In genomic region chr17:17549732-17550366, GRCh38 we compare ENCODE assay signal across 14 cellular contexts.
"Had no signal": no experiment of that assay in that cellular context is flagged by ENCODE, and none has a peak within 500 bp of the region (broad histone marks: within the 10 kb centered on the region; RNA-seq: fewer than 3 reads in every experiment).

No MANE protein-coding gene starts in this region.

- FAIRE-seq: keratinocyte had no signal

- ATAC-seq: gastrocnemius medialis; psoas muscle; stimulated activated naive CD8-positive, alpha-beta T cell treated with anti-CD3 and anti-CD28 coated beads, Interleukin-15, amount 100 ng/mL, for 72 hours had no signal

- H3K36me3 ChIP-seq: ascending aorta, breast epithelium, gastrocnemius medialis, sigmoid colon, thyroid gland, vagina had no signal

- H3K27ac ChIP-seq: ascending aorta, breast epithelium, gastrocnemius medialis, psoas muscle, sigmoid colon, spleen, thyroid gland, vagina had no signal

- H3K9me3 ChIP-seq: ascending aorta, breast epithelium, gastrocnemius medialis, psoas muscle, sigmoid colon, spleen, thyroid gland, vagina had no signal

- DNase-seq: activated CD4-positive, CD25-positive, alpha-beta regulatory T cell treated with anti-CD3 and anti-CD28 coated beads, Interleukin-2, amount 50 U/mL, for 72 hours; activated naive CD4-positive, alpha-beta T cell treated with Interleukin-2 at 50 U/mL for 16 hours; erythroblast; gastrocnemius medialis; nephron progenitor cell; sigmoid colon; spleen; stimulated activated naive CD8-positive, alpha-beta T cell treated with anti-CD3 and anti-CD28 coated beads, Interleukin-15, amount 100 ng/mL, for 72 hours; thyroid gland had no signal

- H3K4me1 ChIP-seq: breast epithelium, spleen, thyroid gland had no signal

- H3K4me3 ChIP-seq: ascending aorta, breast epithelium, gastrocnemius medialis, psoas muscle, sigmoid colon, spleen, thyroid gland, vagina had no signal

- H3K27me3 ChIP-seq: ascending aorta, breast epithelium, gastrocnemius medialis, sigmoid colon, spleen, thyroid gland, vagina had no signal
